Comparison of ENCODE assay signal across 1 cellular context in the genomic region with DNA sequence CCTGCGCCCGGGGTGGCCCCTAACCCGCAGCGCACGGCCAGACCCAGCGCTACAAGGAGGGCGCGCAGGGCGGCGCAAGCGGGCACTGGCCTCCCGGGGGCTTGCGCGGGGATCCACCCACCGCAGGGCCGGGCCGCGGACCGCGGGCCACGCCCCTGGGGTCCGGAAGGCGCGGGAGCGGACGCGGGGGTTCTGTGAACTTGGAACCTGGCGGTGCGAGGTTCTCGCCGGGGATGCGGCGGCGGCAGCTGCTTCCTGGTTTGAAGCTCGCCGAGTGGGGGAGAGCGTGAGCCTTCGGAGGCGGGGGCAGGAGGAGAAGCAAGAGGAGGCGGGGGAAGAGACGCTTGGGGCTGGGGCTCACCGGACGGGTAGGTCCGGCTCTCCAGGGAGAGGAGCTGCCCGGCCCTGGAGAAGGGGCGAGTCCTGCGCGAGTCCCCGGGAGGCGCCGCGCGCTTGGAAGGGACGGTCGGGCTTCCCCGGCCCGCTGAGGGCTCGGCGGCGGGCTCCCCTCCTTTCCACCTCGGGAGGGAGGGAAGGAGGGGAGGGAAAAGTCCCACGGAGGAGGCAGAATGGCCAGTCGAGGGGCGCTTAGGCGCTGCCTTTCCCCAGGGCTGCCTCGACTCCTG.
A peak's percentile ranks its signal among the peaks of the same experiment; 100 is the strongest.
TF ChIP-seq lines count a peak whose summit lies in the region.

A gene (plus strand): TSS at position 195 of the 626 bp plus-strand sequence. CDS start 523 bp downstream, outside the sequence.

TF ChIP-seq in GM12878, 131 proteins besides CTCF, POLR2A, EP300 and RAD21 (continued from another document):
- TF ChIP-seq, protein P1, sequence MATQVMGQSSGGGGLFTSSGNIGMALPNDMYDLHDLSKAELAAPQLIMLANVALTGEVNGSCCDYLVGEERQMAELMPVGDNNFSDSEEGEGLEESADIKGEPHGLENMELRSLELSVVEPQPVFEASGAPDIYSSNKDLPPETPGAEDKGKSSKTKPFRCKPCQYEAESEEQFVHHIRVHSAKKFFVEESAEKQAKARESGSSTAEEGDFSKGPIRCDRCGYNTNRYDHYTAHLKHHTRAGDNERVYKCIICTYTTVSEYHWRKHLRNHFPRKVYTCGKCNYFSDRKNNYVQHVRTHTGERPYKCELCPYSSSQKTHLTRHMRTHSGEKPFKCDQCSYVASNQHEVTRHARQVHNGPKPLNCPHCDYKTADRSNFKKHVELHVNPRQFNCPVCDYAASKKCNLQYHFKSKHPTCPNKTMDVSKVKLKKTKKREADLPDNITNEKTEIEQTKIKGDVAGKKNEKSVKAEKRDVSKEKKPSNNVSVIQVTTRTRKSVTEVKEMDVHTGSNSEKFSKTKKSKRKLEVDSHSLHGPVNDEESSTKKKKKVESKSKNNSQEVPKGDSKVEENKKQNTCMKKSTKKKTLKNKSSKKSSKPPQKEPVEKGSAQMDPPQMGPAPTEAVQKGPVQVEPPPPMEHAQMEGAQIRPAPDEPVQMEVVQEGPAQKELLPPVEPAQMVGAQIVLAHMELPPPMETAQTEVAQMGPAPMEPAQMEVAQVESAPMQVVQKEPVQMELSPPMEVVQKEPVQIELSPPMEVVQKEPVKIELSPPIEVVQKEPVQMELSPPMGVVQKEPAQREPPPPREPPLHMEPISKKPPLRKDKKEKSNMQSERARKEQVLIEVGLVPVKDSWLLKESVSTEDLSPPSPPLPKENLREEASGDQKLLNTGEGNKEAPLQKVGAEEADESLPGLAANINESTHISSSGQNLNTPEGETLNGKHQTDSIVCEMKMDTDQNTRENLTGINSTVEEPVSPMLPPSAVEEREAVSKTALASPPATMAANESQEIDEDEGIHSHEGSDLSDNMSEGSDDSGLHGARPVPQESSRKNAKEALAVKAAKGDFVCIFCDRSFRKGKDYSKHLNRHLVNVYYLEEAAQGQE (IDR thresholded peaks at IDR 0.05; ENCODE audit: low read depth, low read length): no peak
- TF ChIP-seq, protein P2, sequence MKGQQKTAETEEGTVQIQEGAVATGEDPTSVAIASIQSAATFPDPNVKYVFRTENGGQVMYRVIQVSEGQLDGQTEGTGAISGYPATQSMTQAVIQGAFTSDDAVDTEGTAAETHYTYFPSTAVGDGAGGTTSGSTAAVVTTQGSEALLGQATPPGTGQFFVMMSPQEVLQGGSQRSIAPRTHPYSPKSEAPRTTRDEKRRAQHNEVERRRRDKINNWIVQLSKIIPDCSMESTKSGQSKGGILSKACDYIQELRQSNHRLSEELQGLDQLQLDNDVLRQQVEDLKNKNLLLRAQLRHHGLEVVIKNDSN (IDR thresholded peaks at IDR 0.05; ENCODE audit: borderline replicate concordance, extremely low read length, insufficient read depth, low read depth, low read length): no peak
- TF ChIP-seq CBFB (IDR thresholded peaks at IDR 0.05; ENCODE audit: low read depth) (no peak), MTA3 (IDR thresholded peaks at IDR 0.05; ENCODE audit: borderline replicate concordance, low read length) (no peak), RB1 (IDR thresholded peaks at IDR 0.05; ENCODE audit: borderline replicate concordance) (peak; percentile 77; the same call in 1 of the 2 replicates), MTA2 (IDR thresholded peaks at IDR 0.05; ENCODE audit: low read depth) (no peak), STAT3 (IDR thresholded peaks at IDR 0.05; ENCODE audit: low read depth, low read length) (no peak), SMC3 (IDR thresholded peaks at IDR 0.05; ENCODE audit: borderline replicate concordance, low read length) (no peak; the same call in none of the 2 replicates), HCFC1 (IDR thresholded peaks at IDR 0.05; ENCODE audit: low read length) (0 out of 2 replicates have a peak, but pooled peaks have one; percentile 14), CHD4 (IDR thresholded peaks at IDR 0.05) (no peak)
- TF ChIP-seq, protein P3, sequence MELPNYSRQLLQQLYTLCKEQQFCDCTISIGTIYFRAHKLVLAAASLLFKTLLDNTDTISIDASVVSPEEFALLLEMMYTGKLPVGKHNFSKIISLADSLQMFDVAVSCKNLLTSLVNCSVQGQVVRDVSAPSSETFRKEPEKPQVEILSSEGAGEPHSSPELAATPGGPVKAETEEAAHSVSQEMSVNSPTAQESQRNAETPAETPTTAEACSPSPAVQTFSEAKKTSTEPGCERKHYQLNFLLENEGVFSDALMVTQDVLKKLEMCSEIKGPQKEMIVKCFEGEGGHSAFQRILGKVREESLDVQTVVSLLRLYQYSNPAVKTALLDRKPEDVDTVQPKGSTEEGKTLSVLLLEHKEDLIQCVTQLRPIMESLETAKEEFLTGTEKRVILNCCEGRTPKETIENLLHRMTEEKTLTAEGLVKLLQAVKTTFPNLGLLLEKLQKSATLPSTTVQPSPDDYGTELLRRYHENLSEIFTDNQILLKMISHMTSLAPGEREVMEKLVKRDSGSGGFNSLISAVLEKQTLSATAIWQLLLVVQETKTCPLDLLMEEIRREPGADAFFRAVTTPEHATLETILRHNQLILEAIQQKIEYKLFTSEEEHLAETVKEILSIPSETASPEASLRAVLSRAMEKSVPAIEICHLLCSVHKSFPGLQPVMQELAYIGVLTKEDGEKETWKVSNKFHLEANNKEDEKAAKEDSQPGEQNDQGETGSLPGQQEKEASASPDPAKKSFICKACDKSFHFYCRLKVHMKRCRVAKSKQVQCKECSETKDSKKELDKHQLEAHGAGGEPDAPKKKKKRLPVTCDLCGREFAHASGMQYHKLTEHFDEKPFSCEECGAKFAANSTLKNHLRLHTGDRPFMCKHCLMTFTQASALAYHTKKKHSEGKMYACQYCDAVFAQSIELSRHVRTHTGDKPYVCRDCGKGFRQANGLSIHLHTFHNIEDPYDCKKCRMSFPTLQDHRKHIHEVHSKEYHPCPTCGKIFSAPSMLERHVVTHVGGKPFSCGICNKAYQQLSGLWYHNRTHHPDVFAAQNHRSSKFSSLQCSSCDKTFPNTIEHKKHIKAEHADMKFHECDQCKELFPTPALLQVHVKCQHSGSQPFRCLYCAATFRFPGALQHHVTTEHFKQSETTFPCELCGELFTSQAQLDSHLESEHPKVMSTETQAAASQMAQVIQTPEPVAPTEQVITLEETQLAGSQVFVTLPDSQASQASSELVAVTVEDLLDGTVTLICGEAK (IDR thresholded peaks at IDR 0.05; ENCODE audit: borderline replicate concordance): no peak
